Comparison of ENCODE assay signal across 8 cellular contexts in genomic region chr2:27086090-27086721, GRCh38. TPM values are rescaled to one million over a fixed set of nuclear protein-coding genes. Genes with fewer than 3 reads are reported as not detected.
A peak's percentile ranks its signal among the peaks of the same experiment; 100 is the strongest.
DNase-seq lines count a peak whose midpoint lies in the region; ATAC-seq and FAIRE-seq lines count a peak whose summit lies in the region.

No MANE protein-coding gene starts in this region.

- CTCF ChIA-PET in naive thymus-derived CD4-positive, alpha-beta T cell (lab: Charles Lee): interaction anchor here (0.9 to 1.6 kb wide), 4 partner anchors 18 to 126 kb away, joined by 3 to 5 read pairs (median 4); partner anchors contain the start of gene AGBL5

- no peaks in the 10 kb centered on the region for H3K9me3 ChIP-seq in KOPT-K1 (ENCODE audit: insufficient read depth, low read length, poor library complexity, severe bottlenecking)
- no peaks in the 10 kb centered on the region for H3K9me3 ChIP-seq in naive thymus-derived CD4-positive, alpha-beta T cell (ENCODE audit: control insufficient read depth in 2 of 3, low read length in 3 of 3)

- H3K4me3 ChIP-seq in naive thymus-derived CD4-positive, alpha-beta T cell (ENCODE audit: low read length): peak overlapping the region; percentile 68

- POLR2A ChIA-PET in naive thymus-derived CD4-positive, alpha-beta T cell (lab: Charles Lee): interaction anchor here (1.0 to 12.0 kb wide), 8 partner anchors 10 to 236 kb away, joined by 3 to 134 read pairs (median 5); partner anchors contain the start of genes AGBL5 and OST4

- no peaks in the 10 kb centered on the region for H3K36me3 Mint-ChIP-seq in activated T-helper 1 cell treated with anti-CD3 and anti-CD28 coated beads, Interleukin-12 subunit alpha, Interleukin-12 subunit beta, Interleukin-2, Interleukin-4 antibody, amounts not matched to agents 30 ng/mL and 10 ng/mL and 1 ng/mL, durations not matched to agents 14 hours and 24 hours and 36 hours (ENCODE audit: low read depth)
- no peaks in the 10 kb centered on the region for H3K36me3 Mint-ChIP-seq in naive thymus-derived CD4-positive, alpha-beta T cell
- no peaks in the 10 kb centered on the region for H3K36me3 Mint-ChIP-seq in stimulated activated memory B cell treated with anti-CD40 and anti-IgM and Interleukin-4, amounts not matched to agents 10 μg/mL and 1 μg/mL and 100 μg/mL, for 72 hours

- FAIRE-seq in RCC 7860 (lab: Jason Lieb, UNC): no peak

- peak overlapping the region; percentile 67 for H3K27ac ChIP-seq in KOPT-K1 (ENCODE audit: low read depth, low read length, poor library complexity, severe bottlenecking)
- peak overlapping the region; percentile 90 for H3K27ac ChIP-seq in naive thymus-derived CD4-positive, alpha-beta T cell (ENCODE audit: low read depth, low read length)

- ATAC-seq in GM21825 (IDR thresholded peaks at IDR 0.05; ENCODE audit: unreplicated experiment): peak; percentile 67
- peak; percentile 96 for ATAC-seq in naive thymus-derived CD4-positive, alpha-beta T cell
- peak; percentile 95 for ATAC-seq in stimulated activated memory B cell treated with anti-CD40 and anti-IgM and Interleukin-4, amounts not matched to agents 10 μg/mL and 1 μg/mL and 100 μg/mL, for 72 hours

- H3K4me1 Mint-ChIP-seq in activated T-helper 1 cell treated with anti-CD3 and anti-CD28 coated beads, Interleukin-12 subunit alpha, Interleukin-12 subunit beta, Interleukin-2, Interleukin-4 antibody, amounts not matched to agents 30 ng/mL and 10 ng/mL and 1 ng/mL, durations not matched to agents 14 hours and 24 hours and 36 hours (ENCODE audit: low read depth): peaks cover 27% of the 10 kb centered on the region
- peaks cover 13 to 47% (median 29%) of the 10 kb centered on the region in 7 donors for H3K4me1 Mint-ChIP-seq in naive thymus-derived CD4-positive, alpha-beta T cell
- H3K4me1 Mint-ChIP-seq in stimulated activated memory B cell treated with anti-CD40 and anti-IgM and Interleukin-4, amounts not matched to agents 10 μg/mL and 1 μg/mL and 100 μg/mL, for 72 hours: peaks cover 24% of the 10 kb centered on the region

- no peaks in the 10 kb centered on the region for H3K27me3 ChIP-seq in naive thymus-derived CD4-positive, alpha-beta T cell (ENCODE audit: control insufficient read depth in 2 of 2, insufficient read depth in 2 of 2, low read length in 2 of 2)

- intact Hi-C loops in activated T-helper 1 cell treated with anti-CD3 and anti-CD28 coated beads, Interleukin-12 subunit alpha, Interleukin-12 subunit beta, Interleukin-2, Interleukin-4 antibody, amounts not matched to agents 30 ng/mL and 10 ng/mL and 1 ng/mL, durations not matched to agents 14 hours and 24 hours and 36 hours (cut with micrococcal nuclease): loop anchor here (1.0 to 10.0 kb wide), 9 partner anchors 15 to 399 kb away; partner anchors contain the start of genes AGBL5, ATRAID, EIF2B4 and IFT172
- intact Hi-C loops in naive thymus-derived CD4-positive, alpha-beta T cell (cut with micrococcal nuclease): loop anchor here (1.0 to 10.0 kb wide), 18 partner anchors 10 to 399 kb away; partner anchors contain the start of genes ATRAID (in 2 of the 2), CAD (in 2 of the 2), OST4 (in 2 of the 2) and PREB (in 2 of the 2)

- peak overlapping the region; percentile 76 for H3K27ac Mint-ChIP-seq in activated T-helper 1 cell treated with anti-CD3 and anti-CD28 coated beads, Interleukin-12 subunit alpha, Interleukin-12 subunit beta, Interleukin-2, Interleukin-4 antibody, amounts not matched to agents 30 ng/mL and 10 ng/mL and 1 ng/mL, durations not matched to agents 14 hours and 24 hours and 36 hours
- H3K27ac Mint-ChIP-seq in naive thymus-derived CD4-positive, alpha-beta T cell: peak overlapping the region; percentile 30 to 91 (median 78)
- H3K27ac Mint-ChIP-seq in stimulated activated memory B cell treated with anti-CD40 and anti-IgM and Interleukin-4, amounts not matched to agents 10 μg/mL and 1 μg/mL and 100 μg/mL, for 72 hours: peak overlapping the region; percentile 84

- DNase-seq in Daoy (ENCODE audit: low read depth) (peak; percentile 98), RCC 7860 (ENCODE audit: low spot score) (peak; percentile 85), fibroblast of gingiva (ENCODE audit: low read depth) (peak; percentile 87)
- peak; percentile 99 for DNase-seq in activated T-helper 1 cell treated with anti-CD3 and anti-CD28 coated beads, Interleukin-12 subunit alpha, Interleukin-12 subunit beta, Interleukin-2, Interleukin-4 antibody, amounts not matched to agents 30 ng/mL and 10 ng/mL and 1 ng/mL, durations not matched to agents 14 hours and 24 hours and 36 hours (ENCODE audit: low spot score)
- DNase-seq in naive thymus-derived CD4-positive, alpha-beta T cell: peak; percentile 94 to 100 (median 99)

- H3K4me3 Mint-ChIP-seq in activated T-helper 1 cell treated with anti-CD3 and anti-CD28 coated beads, Interleukin-12 subunit alpha, Interleukin-12 subunit beta, Interleukin-2, Interleukin-4 antibody, amounts not matched to agents 30 ng/mL and 10 ng/mL and 1 ng/mL, durations not matched to agents 14 hours and 24 hours and 36 hours: peak overlapping the region; percentile 89
- H3K4me3 Mint-ChIP-seq in naive thymus-derived CD4-positive, alpha-beta T cell: peak overlapping the region; percentile 75 to 91 (median 86)
- H3K4me3 Mint-ChIP-seq in stimulated activated memory B cell treated with anti-CD40 and anti-IgM and Interleukin-4, amounts not matched to agents 10 μg/mL and 1 μg/mL and 100 μg/mL, for 72 hours: peak overlapping the region; percentile 95

- H3K9me3 Mint-ChIP-seq in activated T-helper 1 cell treated with anti-CD3 and anti-CD28 coated beads, Interleukin-12 subunit alpha, Interleukin-12 subunit beta, Interleukin-2, Interleukin-4 antibody, amounts not matched to agents 30 ng/mL and 10 ng/mL and 1 ng/mL, durations not matched to agents 14 hours and 24 hours and 36 hours: no peaks in the 10 kb centered on the region
- H3K9me3 Mint-ChIP-seq in naive thymus-derived CD4-positive, alpha-beta T cell: no peaks in the 10 kb centered on the region
- H3K9me3 Mint-ChIP-seq in stimulated activated memory B cell treated with anti-CD40 and anti-IgM and Interleukin-4, amounts not matched to agents 10 μg/mL and 1 μg/mL and 100 μg/mL, for 72 hours: no peaks in the 10 kb centered on the region

- peaks cover 18 to 22% of the 10 kb centered on the region in 2 donors for H3K4me1 ChIP-seq in naive thymus-derived CD4-positive, alpha-beta T cell (ENCODE audit: control insufficient read depth in 2 of 2, insufficient read depth in 2 of 2, low read length in 2 of 2)

- H3K27me3 Mint-ChIP-seq in activated T-helper 1 cell treated with anti-CD3 and anti-CD28 coated beads, Interleukin-12 subunit alpha, Interleukin-12 subunit beta, Interleukin-2, Interleukin-4 antibody, amounts not matched to agents 30 ng/mL and 10 ng/mL and 1 ng/mL, durations not matched to agents 14 hours and 24 hours and 36 hours (ENCODE audit: insufficient read depth): no peaks in the 10 kb centered on the region
- H3K27me3 Mint-ChIP-seq in naive thymus-derived CD4-positive, alpha-beta T cell: no peaks in the 10 kb centered on the region
- no peaks in the 10 kb centered on the region for H3K27me3 Mint-ChIP-seq in stimulated activated memory B cell treated with anti-CD40 and anti-IgM and Interleukin-4, amounts not matched to agents 10 μg/mL and 1 μg/mL and 100 μg/mL, for 72 hours

- no peaks in the 10 kb centered on the region for H3K36me3 ChIP-seq in KOPT-K1 (ENCODE audit: insufficient read depth, low read length)
- H3K36me3 ChIP-seq in naive thymus-derived CD4-positive, alpha-beta T cell (ENCODE audit: control insufficient read depth in 2 of 3, insufficient read depth in 3 of 3, low read length in 3 of 3): no peaks in the 10 kb centered on the region

RNA-seq across cellular contexts. Expression of gene KHK, which starts 0.4 kb away (rescaled TPM):
- total RNA-seq in Daoy (2014; rRNA removed; shearing (Covaris generic)): 1.1 and 2.9 TPM in 2 replicates
- total RNA-seq in activated T-helper 1 cell treated with anti-CD3 and anti-CD28 coated beads, Interleukin-12 subunit alpha, Interleukin-12 subunit beta, Interleukin-2, Interleukin-4 antibody, amounts not matched to agents 30 ng/mL and 10 ng/mL and 1 ng/mL, durations not matched to agents 14 hours and 24 hours and 36 hours: 12.2 and 12.4 TPM in 2 replicates
- total RNA-seq in naive thymus-derived CD4-positive, alpha-beta T cell: 10 to 100 TPM in 1 of 5 experiments, 1 to 10 TPM in 4; 5.8 to 13.8 (median 6.2) TPM
- polyA plus RNA-seq in naive thymus-derived CD4-positive, alpha-beta T cell: 1 to 10 TPM; 7.6 to 8.8 TPM

RNA-seq across cellular contexts. Expression of gene EMILIN1, which starts 7.8 kb away (rescaled TPM):
- 6.0 and 10.2 TPM in 2 replicates for total RNA-seq in Daoy (2014; rRNA removed; shearing (Covaris generic))
- 1.1 and 1.5 TPM in 2 replicates for total RNA-seq in activated T-helper 1 cell treated with anti-CD3 and anti-CD28 coated beads, Interleukin-12 subunit alpha, Interleukin-12 subunit beta, Interleukin-2, Interleukin-4 antibody, amounts not matched to agents 30 ng/mL and 10 ng/mL and 1 ng/mL, durations not matched to agents 14 hours and 24 hours and 36 hours
- 1 to 10 TPM in 1 of 5 experiments, under 1 TPM in 4; 0.35 to 1.4 (median 0.61) TPM for total RNA-seq in naive thymus-derived CD4-positive, alpha-beta T cell
- 1 to 10 TPM in 1 of 2 donors, under 1 TPM in 1; 0.89 to 1.1 TPM for polyA plus RNA-seq in naive thymus-derived CD4-positive, alpha-beta T cell

RNA-seq across cellular contexts. Expression of gene OST4, which starts 14.8 kb away (rescaled TPM):
- total RNA-seq in Daoy (2014; rRNA removed; shearing (Covaris generic)): 184 and 194 TPM in 2 replicates
- 322 and 332 TPM in 2 replicates for total RNA-seq in activated T-helper 1 cell treated with anti-CD3 and anti-CD28 coated beads, Interleukin-12 subunit alpha, Interleukin-12 subunit beta, Interleukin-2, Interleukin-4 antibody, amounts not matched to agents 30 ng/mL and 10 ng/mL and 1 ng/mL, durations not matched to agents 14 hours and 24 hours and 36 hours
- total RNA-seq in naive thymus-derived CD4-positive, alpha-beta T cell: 100 to 1,000 TPM; 241 to 398 (median 263) TPM
- polyA plus RNA-seq in naive thymus-derived CD4-positive, alpha-beta T cell: 100 to 1,000 TPM; 747 to 884 TPM

RNA-seq across cellular contexts. Expression of gene CGREF1, which starts 32.7 kb away (rescaled TPM):
- 3.4 and 8.6 TPM in 2 replicates for total RNA-seq in Daoy (2014; rRNA removed; shearing (Covaris generic))
- total RNA-seq in activated T-helper 1 cell treated with anti-CD3 and anti-CD28 coated beads, Interleukin-12 subunit alpha, Interleukin-12 subunit beta, Interleukin-2, Interleukin-4 antibody, amounts not matched to agents 30 ng/mL and 10 ng/mL and 1 ng/mL, durations not matched to agents 14 hours and 24 hours and 36 hours: 12.9 and 18.0 TPM in 2 replicates
- 1 to 10 TPM in 1 of 5 experiments, under 1 TPM in 3, not detected in 1; 0.34 to 3.5 (median 0.54) TPM for total RNA-seq in naive thymus-derived CD4-positive, alpha-beta T cell
- under 1 TPM; 0.45 to 0.50 TPM for polyA plus RNA-seq in naive thymus-derived CD4-positive, alpha-beta T cell

RNA-seq across cellular contexts. Expression of gene AGBL5, which starts 34.7 kb away (rescaled TPM):
- total RNA-seq in Daoy (2014; rRNA removed; shearing (Covaris generic)): 19.3 and 22.5 TPM in 2 replicates
- total RNA-seq in activated T-helper 1 cell treated with anti-CD3 and anti-CD28 coated beads, Interleukin-12 subunit alpha, Interleukin-12 subunit beta, Interleukin-2, Interleukin-4 antibody, amounts not matched to agents 30 ng/mL and 10 ng/mL and 1 ng/mL, durations not matched to agents 14 hours and 24 hours and 36 hours: 12.3 and 13.8 TPM in 2 replicates
- total RNA-seq in naive thymus-derived CD4-positive, alpha-beta T cell: 10 to 100 TPM in 4 of 5 experiments, 1 to 10 TPM in 1; 7.6 to 15.7 (median 12.4) TPM
- 10 to 100 TPM in 1 of 2 donors, 1 to 10 TPM in 1; 8.0 to 10.4 TPM for polyA plus RNA-seq in naive thymus-derived CD4-positive, alpha-beta T cell

Comparison
In these comparisons a context has a peak if more than half of its experiments do, and no peak if none do; other contexts are left out.
1. Peak in every context shown above with its lines: DNase-seq, ATAC-seq, H3K4me3 ChIP-seq and H3K27ac ChIP-seq.